1 cellular context compared by ENCODE assay signal in genomic region chr15:52728899-52729298, GRCh38.
TF ChIP-seq lines count a peak whose summit lies in the region.

No MANE protein-coding gene starts in this region.

TF ChIP-seq in IMR-90, 13 proteins besides CTCF, POLR2A, EP300 and RAD21 (continued from another document):
- TF ChIP-seq ELK1 (IDR thresholded peaks at IDR 0.05; ENCODE audit: borderline replicate concordance, low read depth, low read length) (no peak), CEBPB (IDR thresholded peaks at IDR 0.05; ENCODE audit: low read depth, low read length) (no peak), CHD1 (IDR thresholded peaks at IDR 0.05; ENCODE audit: low read depth, low read length) (no peak), NFE2L2 (IDR thresholded peaks at IDR 0.05; ENCODE audit: low read depth, low read length) (no peak), SMC3 (IDR thresholded peaks at IDR 0.05; ENCODE audit: low read depth, low read length) (no peak), FOS (IDR thresholded peaks at IDR 0.05; ENCODE audit: low read depth, low read length) (no peak), RCOR1 (IDR thresholded peaks at IDR 0.05; ENCODE audit: insufficient replicate concordance, low read length) (no peak)
